8 cellular contexts compared by ENCODE assay signal in the genomic region with DNA sequence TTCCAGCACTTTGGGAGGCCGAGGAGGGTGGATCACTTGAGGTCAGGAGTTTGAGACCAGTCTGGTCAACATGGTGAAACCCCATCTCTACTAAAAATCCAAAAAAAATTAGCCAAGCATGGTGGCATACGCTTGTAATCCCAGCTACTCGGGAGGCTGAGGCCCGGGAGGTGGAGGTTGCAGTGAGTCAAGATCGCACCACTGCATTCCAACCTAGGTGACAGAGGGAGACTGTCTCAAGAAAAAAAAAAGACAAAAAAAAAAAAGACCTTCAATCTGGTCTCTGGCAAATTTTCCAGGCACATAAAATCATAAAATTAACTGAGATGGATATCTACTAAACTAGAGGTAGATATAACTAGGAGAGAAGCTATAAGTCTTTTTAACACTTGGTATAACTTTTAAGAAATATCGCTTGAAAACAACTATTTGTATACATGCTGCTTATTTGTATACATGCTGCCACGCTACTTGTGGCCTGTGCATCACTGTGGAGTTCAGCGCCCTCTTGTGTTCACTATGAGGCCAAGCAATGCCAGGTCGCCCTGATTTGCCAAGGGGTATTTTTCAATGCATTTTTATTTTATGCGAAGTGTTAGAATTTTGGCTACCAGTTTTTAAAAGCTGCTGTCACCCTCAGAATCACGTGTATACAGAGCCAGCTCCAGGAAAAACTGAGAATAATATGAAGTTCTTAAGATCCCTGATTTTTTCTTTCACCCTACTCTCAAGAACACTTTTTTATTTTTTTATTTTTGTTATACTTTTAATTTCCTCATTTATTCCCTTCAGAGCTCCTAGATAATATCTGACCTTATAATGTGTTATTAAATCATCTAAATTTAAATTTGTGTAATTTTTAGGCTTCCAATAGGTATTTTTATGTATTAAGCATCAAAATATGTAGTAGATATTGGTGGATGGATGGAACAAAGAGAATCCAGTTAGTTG. TPM values are rescaled to one million over a fixed set of nuclear protein-coding genes. Genes with fewer than 3 reads are reported as not detected.
A peak's percentile ranks its signal among the peaks of the same experiment; 100 is the strongest.
DNase-seq lines count a peak whose midpoint lies in the region; ATAC-seq, FAIRE-seq and TF ChIP-seq lines count a peak whose summit lies in the region.

No MANE protein-coding gene starts in this region.

- CTCF ChIA-PET in A673 (lab: Charles Lee) (interaction anchor here (0.7 kb wide), 1 partner anchor 24 kb away, joined by 4 read pairs; no protein-coding TSS in a partner anchor), endothelial cell of umbilical vein (lab: Charles Lee) (interaction anchor here (0.6 to 5.1 kb wide), 15 partner anchors 10 to 1528 kb away, joined by 3 to 56 read pairs (median 4); a partner anchor contains a TSS)
- CTCF ChIA-PET in activated CD8-positive, alpha-beta T cell treated with anti-CD3 and anti-CD28 coated beads, Interleukin-2, amount 10 ng/mL, durations not matched to agents 7 days and 5 days (lab: Charles Lee), result interaction anchor here (0.6 to 4.6 kb wide), 54 partner anchors 9 to 527 kb away, joined by 3 to 32 read pairs (median 4); a partner anchor contains a TSS

- BruUV-seq in A673 (replicated peaks; lab: Mats Ljungman, UMichigan) (no TSS peak), endothelial cell of umbilical vein (replicated peaks; lab: Mats Ljungman, UMichigan) (no TSS peak)

- peak; percentile 73 for FAIRE-seq in endothelial cell of umbilical vein (lab: Jason Lieb, UNC)

- no peaks in the 10 kb centered on the region for H3K9me1 ChIP-seq in endothelial cell of umbilical vein (replicated peaks; ENCODE audit: control insufficient read depth, extremely low read depth, insufficient read depth, low read length)

- H4K20me1 ChIP-seq in endothelial cell of umbilical vein (replicated peaks; ENCODE audit: control insufficient read depth, extremely low read depth, insufficient read depth, low read length), result no peaks in the 10 kb centered on the region

- H3K79me2 ChIP-seq in endothelial cell of umbilical vein (ENCODE audit: control insufficient read depth, insufficient read depth, low read length), result no peaks in the 10 kb centered on the region

- H3K27ac Mint-ChIP-seq in activated CD8-positive, alpha-beta T cell treated with anti-CD3 and anti-CD28 coated beads, Interleukin-2, amount 10 ng/mL, durations not matched to agents 7 days and 5 days, result no peak overlapping the region

- ATAC-seq in GM18511 (IDR thresholded peaks at IDR 0.05; ENCODE audit: unreplicated experiment), result peak; percentile 76
- peak; percentile 77 for ATAC-seq in HG03432 (IDR thresholded peaks at IDR 0.05; ENCODE audit: unreplicated experiment)
- peak; percentile 83 for ATAC-seq in activated CD8-positive, alpha-beta T cell treated with anti-CD3 and anti-CD28 coated beads, Interleukin-2, amount 10 ng/mL, durations not matched to agents 7 days and 5 days

- H3K4me3 Mint-ChIP-seq in activated CD8-positive, alpha-beta T cell treated with anti-CD3 and anti-CD28 coated beads, Interleukin-2, amount 10 ng/mL, durations not matched to agents 7 days and 5 days, result no peak overlapping the region

- TF ChIP-seq POLR2A in endothelial cell of umbilical vein (IDR thresholded peaks at IDR 0.05; ENCODE audit: low read depth, low read length), result no peak

- no peak overlapping the region for H3K27ac ChIP-seq in A673 (ENCODE audit: low read depth, low read length, poor library complexity, severe bottlenecking)
- H3K27ac ChIP-seq in endothelial cell of umbilical vein (ENCODE audit: insufficient read depth, low read depth, low read length), result no peak overlapping the region

- no peaks in the 10 kb centered on the region for H3K9me3 Mint-ChIP-seq in activated CD8-positive, alpha-beta T cell treated with anti-CD3 and anti-CD28 coated beads, Interleukin-2, amount 10 ng/mL, durations not matched to agents 7 days and 5 days (ENCODE audit: insufficient read depth)

- H3K27me3 ChIP-seq in A673 (replicated peaks; ENCODE audit: insufficient read depth, low read depth, low read length, poor library complexity) (no peaks in the 10 kb centered on the region), endothelial cell of umbilical vein (ENCODE audit: control insufficient read depth in 2 of 2, insufficient read depth in 2 of 2, low read length in 2 of 2) (peaks cover 0 to 1% of the 10 kb centered on the region in 2 experiments)

- H2AFZ ChIP-seq in endothelial cell of umbilical vein (ENCODE audit: low read depth, low read length), result no peak overlapping the region

- H3K4me1 Mint-ChIP-seq in activated CD8-positive, alpha-beta T cell treated with anti-CD3 and anti-CD28 coated beads, Interleukin-2, amount 10 ng/mL, durations not matched to agents 7 days and 5 days (ENCODE audit: low read depth), result peaks cover 4% of the 10 kb centered on the region

- POLR2A ChIA-PET in A673 (lab: Charles Lee; ENCODE audit: low non-redundant PET) (no interaction called here), endothelial cell of umbilical vein (lab: Charles Lee) (no interaction called here)
- POLR2A ChIA-PET in activated CD8-positive, alpha-beta T cell treated with anti-CD3 and anti-CD28 coated beads, Interleukin-2, amount 10 ng/mL, durations not matched to agents 7 days and 5 days (lab: Charles Lee), result no interaction called here

- peaks cover 11% of the 10 kb centered on the region for H3K27me3 Mint-ChIP-seq in activated CD8-positive, alpha-beta T cell treated with anti-CD3 and anti-CD28 coated beads, Interleukin-2, amount 10 ng/mL, durations not matched to agents 7 days and 5 days (ENCODE audit: low read depth)

- H3K9ac ChIP-seq in endothelial cell of umbilical vein (replicated peaks; ENCODE audit: extremely low read depth, insufficient read depth, low read length), result no peak overlapping the region

- no peaks in the 10 kb centered on the region for H3K4me1 ChIP-seq in A673 (ENCODE audit: insufficient read depth, low read length, poor library complexity, severe bottlenecking)
- H3K4me1 ChIP-seq in endothelial cell of umbilical vein (ENCODE audit: control insufficient read depth, extremely low read depth, insufficient read depth, low read length), result peaks cover 2% of the 10 kb centered on the region

- intact Hi-C loops in A673 (cut with micrococcal nuclease; ENCODE audit: unreplicated experiment), result loop anchor here (2.0 to 10.0 kb wide), 6 partner anchors 288 to 1554 kb away; no protein-coding TSS in a partner anchor
- intact Hi-C loops in endothelial cell of umbilical vein (cut with micrococcal nuclease), result loop anchor here (1.0 to 10.0 kb wide), 7 partner anchors 286 to 1524 kb away; a partner anchor contains a TSS

- H3K36me3 Mint-ChIP-seq in activated CD8-positive, alpha-beta T cell treated with anti-CD3 and anti-CD28 coated beads, Interleukin-2, amount 10 ng/mL, durations not matched to agents 7 days and 5 days (ENCODE audit: low read depth), result no peaks in the 10 kb centered on the region

- H3K36me3 ChIP-seq in A673 (ENCODE audit: insufficient read depth, low read length, poor library complexity, severe bottlenecking) (no peaks in the 10 kb centered on the region), endothelial cell of umbilical vein (ENCODE audit: control insufficient read depth in 2 of 2, extremely low read depth in 1 of 2, insufficient read depth in 2 of 2, low read length in 2 of 2) (no peaks in the 10 kb centered on the region)

- TF ChIP-seq CTCF in A673 (conservative IDR thresholded peaks at IDR 0.05; ENCODE audit: low read depth, low read length) (peak; percentile 95), endothelial cell of umbilical vein (IDR thresholded peaks at IDR 0.05; ENCODE audit: extremely low read depth in 1 of 2, insufficient read depth in 1 of 2, low read depth in 1 of 2, low read length in 2 of 2) (peak; percentile 79 to 93)

- no peak overlapping the region for H3K4me3 ChIP-seq in A673 (ENCODE audit: low read depth, low read length, poor library complexity, severe bottlenecking)
- no peak overlapping the region for H3K4me3 ChIP-seq in endothelial cell of umbilical vein (replicated peaks in 1 of 3; ENCODE audit: insufficient read depth in 1 of 3, low read depth in 1 of 3, low read length in 3 of 3)

- dilution Hi-C loops in endothelial cell of umbilical vein (cut with MboI; ENCODE audit: extremely low pct_ligation_motif_present, low sequenced_read_pairs), result no loop called here

- peak; percentile 79 for DNase-seq in A673 (ENCODE audit: low spot score)
- DNase-seq in NCI-H82 treated with DMSO at 0.1 percent for 48 hours (lab: John Stamatoyannopoulos, UW; ENCODE audit: unreplicated experiment), result peak; percentile 68
- peak; percentile 74 for DNase-seq in activated CD8-positive, alpha-beta T cell treated with anti-CD3 and anti-CD28 coated beads, Interleukin-2, amount 10 ng/mL, durations not matched to agents 7 days and 5 days
- DNase-seq in endothelial cell of umbilical vein (ENCODE audit: low read depth, low spot score), result peak; percentile 73
- peak; percentile 29 for DNase-seq in middle frontal gyrus (ENCODE audit: extremely low spot score, low spot score)
- DNase-seq in stimulated activated CD8-positive, alpha-beta memory T cell treated with anti-CD3 and anti-CD28 coated beads, Interleukin-7, amount 100 ng/mL, for 4 hours (ENCODE audit: low read depth in 2 of 2), result peak; percentile 28 to 35

- no peak overlapping the region for H3K4me2 ChIP-seq in endothelial cell of umbilical vein (ENCODE audit: insufficient read depth, low read length)

- no peaks in the 10 kb centered on the region for H3K9me3 ChIP-seq in A673 (ENCODE audit: low read depth, low read length, poor library complexity, severe bottlenecking)
- no peaks in the 10 kb centered on the region for H3K9me3 ChIP-seq in endothelial cell of umbilical vein (replicated peaks; ENCODE audit: control insufficient read depth, insufficient read depth, low read length)

TF ChIP-seq in endothelial cell of umbilical vein, 7 proteins besides CTCF, POLR2A, EP300 and RAD21 (continues in another document):
- TF ChIP-seq GATA2 (IDR thresholded peaks at IDR 0.05; ENCODE audit: insufficient read depth, insufficient read length, low read depth, low read length), result no peak
- TF ChIP-seq POLR2AphosphoS5 (IDR thresholded peaks at IDR 0.05; ENCODE audit: insufficient read depth, low read depth, low read length), result no peak
- TF ChIP-seq, protein P1, sequence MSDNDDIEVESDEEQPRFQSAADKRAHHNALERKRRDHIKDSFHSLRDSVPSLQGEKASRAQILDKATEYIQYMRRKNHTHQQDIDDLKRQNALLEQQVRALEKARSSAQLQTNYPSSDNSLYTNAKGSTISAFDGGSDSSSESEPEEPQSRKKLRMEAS (IDR thresholded peaks at IDR 0.05; ENCODE audit: insufficient read depth, insufficient read length), result no peak

RNA-seq across cellular contexts. Expression of a gene that starts 26.7 kb away (rescaled TPM):
- total RNA-seq in A673 (2021) (274 and 350 TPM in 2 replicates), endothelial cell of umbilical vein (134 and 143 TPM in 2 replicates)
- 100 to 1,000 TPM; 153 to 157 TPM for total RNA-seq in activated CD8-positive, alpha-beta T cell treated with anti-CD3 and anti-CD28 coated beads, Interleukin-2, amount 10 ng/mL, durations not matched to agents 7 days and 5 days
- polyA plus RNA-seq in endothelial cell of umbilical vein, result 12.3 and 21.4 TPM in 2 replicates
- polyA plus RNA-seq in endothelial cell of umbilical vein (2011; cell fraction: cytosol; rRNA removed), result 39.3 and 43.4 TPM in 2 replicates
- polyA plus RNA-seq in endothelial cell of umbilical vein (2011; cell fraction: nucleus; rRNA removed), result 15.7 and 20.1 TPM in 2 replicates
- 87.5 and 158 TPM in 2 replicates for polyA plus RNA-seq in endothelial cell of umbilical vein (2012)
- polyA minus RNA-seq in endothelial cell of umbilical vein, result 9.5 and 11.0 TPM in 2 replicates
- polyA minus RNA-seq in endothelial cell of umbilical vein (2011; cell fraction: cytosol; rRNA and poly(A)+ RNA removed), result 31.6 TPM
- 10.5 and 17.1 TPM in 2 replicates for polyA minus RNA-seq in endothelial cell of umbilical vein (2011; cell fraction: nucleus; rRNA and poly(A)+ RNA removed)

Comparison
In these comparisons a context has a peak if more than half of its experiments do, and no peak if none do; other contexts are left out.
1. DNase-seq: peak in every context shown above with its lines; median percentile 79 in A673; 74 in activated CD8-positive, alpha-beta T cell treated with anti-CD3 and anti-CD28 coated beads, Interleukin-2, amount 10 ng/mL, durations not matched to agents 7 days and 5 days; 73 in endothelial cell of umbilical vein; 68 in NCI-H82 treated with DMSO at 0.1 percent for 48 hours; 32 in stimulated activated CD8-positive, alpha-beta memory T cell treated with anti-CD3 and anti-CD28 coated beads, Interleukin-7, amount 100 ng/mL, for 4 hours; 29 in middle frontal gyrus.